9 cellular contexts compared by ENCODE assay signal in the genomic region with DNA sequence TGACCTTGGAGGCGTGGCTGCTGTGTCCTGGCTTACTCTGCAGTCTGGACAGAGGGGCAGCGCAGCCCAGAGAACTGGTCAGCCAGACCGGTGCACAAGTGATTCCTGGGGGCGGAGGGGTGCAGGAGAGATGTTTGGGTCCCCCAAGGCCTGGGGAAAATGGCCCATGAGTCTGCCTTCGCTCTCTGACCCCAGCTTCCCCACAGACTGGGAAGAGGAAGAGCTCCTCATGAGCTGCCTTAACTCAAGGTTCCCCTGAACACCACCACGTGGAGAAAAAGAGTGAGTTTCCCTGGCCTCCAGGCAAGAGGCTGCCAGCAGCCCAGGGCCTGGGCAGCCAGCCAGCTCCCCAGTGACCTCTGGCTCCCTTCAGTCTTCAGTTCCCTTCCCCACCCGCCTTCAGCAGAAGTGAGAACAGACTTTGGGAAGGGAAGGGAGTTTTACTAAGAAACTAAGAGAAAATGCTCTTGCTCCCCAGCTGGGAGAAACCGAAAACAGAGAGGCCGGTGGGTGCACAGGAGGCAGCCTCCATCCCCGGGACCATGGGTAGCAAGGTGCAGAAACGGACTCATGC. TPM values are rescaled to one million over a fixed set of nuclear protein-coding genes. Genes with fewer than 3 reads are reported as not detected.
DNase-seq lines count a peak whose midpoint lies in the region; ATAC-seq and TF ChIP-seq lines count a peak whose summit lies in the region.
"Had no signal": no experiment of that assay in that cellular context is flagged by ENCODE, and none has a peak within 500 bp of the region (broad histone marks: within the 10 kb centered on the region; RNA-seq: fewer than 3 reads in every experiment).

No MANE protein-coding gene starts in this region.

- H3K4me1 ChIP-seq in HCT116 (ENCODE audit: control insufficient read depth in 1 of 2, insufficient read depth in 2 of 2, low read length in 2 of 2): peaks cover 46 to 66% of the 10 kb centered on the region in 2 experiments

- H3K9me3 ChIP-seq in HCT116 (ENCODE audit: control insufficient read depth in 1 of 2, insufficient read depth in 1 of 2, low read depth in 1 of 2, low read length in 2 of 2): no peaks in the 10 kb centered on the region

- no peak overlapping the region; the same call in 1 of the 2 replicates for H3K27ac ChIP-seq in HCT116 (ENCODE audit: low read depth, low read length)
- H3K27ac ChIP-seq in VCaP: peak overlapping the region; percentile 73
- H3K27ac ChIP-seq in skin epidermis: peak overlapping the region in 16 of 21 experiments; percentile 1 to 74 (median 52)

- no peak overlapping the region for H3K4me3 ChIP-seq in HCT116 (replicated peaks in 1 of 2; ENCODE audit: low read depth in 1 of 2, low read length in 2 of 2)
- no peak overlapping the region for H3K4me3 ChIP-seq in skin epidermis
- H3K4me3 ChIP-seq in H7 (ENCODE audit: insufficient read depth, low read depth, low read length): no peak overlapping the region

- ATAC-seq in HCT116 (no peak), left cardiac atrium (peak; percentile 63 to 74)

- H3K9ac ChIP-seq in HCT116 (ENCODE audit: low read length): peak overlapping the region; percentile 31

- no peak for TF ChIP-seq RAD21 in HCT116 (IDR thresholded peaks at IDR 0.05; ENCODE audit: low read depth)

- H3K9me2 ChIP-seq in HCT116 (ENCODE audit: insufficient read depth): no peaks in the 10 kb centered on the region

- no TSS peak for BruUV-seq in HCT116 (replicated peaks; lab: Mats Ljungman, UMichigan)

- H3K79me2 ChIP-seq in HCT116 (ENCODE audit: insufficient read depth, low read length): no peaks in the 10 kb centered on the region

- no peak overlapping the region for H2AFZ ChIP-seq in HCT116 (ENCODE audit: low read depth, low read length, poor library complexity, severe bottlenecking)

- CTCF ChIA-PET in HCT116 (lab: Charles Lee): interaction anchor here (0.7 to 1.8 kb wide), 6 partner anchors 9 to 107 kb away, joined by 3 to 6 read pairs (median 4); a partner anchor contains a TSS

- H3K36me3 ChIP-seq in HCT116 (ENCODE audit: control insufficient read depth in 1 of 2, insufficient read depth in 2 of 2, low read length in 2 of 2) (no peaks in the 10 kb centered on the region), H7 (replicated peaks; ENCODE audit: control insufficient read depth, insufficient read depth, low read length) (no peaks in the 10 kb centered on the region)

- DNase-seq in AG08395 (ENCODE audit: low spot score): peak; percentile 55
- no peak for DNase-seq in HCT116 (ENCODE audit: low read depth, low spot score)
- peak; percentile 88 for DNase-seq in left cardiac atrium
- DNase-seq in H7: no peak
- DNase-seq in islet precursor cell: no peak
- no peak for DNase-seq in mesenteric fat pad (ENCODE audit: low spot score)

- RAD21 ChIA-PET in HCT116 (lab: Charles Lee; ENCODE audit: low non-redundant PET in 1 of 2, low total read pairs in 2 of 2, uncharacterized antibody in 2 of 2, unreplicated experiment in 2 of 2): interaction anchor here in 1 of 2 experiments (0.6 kb wide), 1 partner anchor 24 kb away, joined by 6 read pairs; no protein-coding TSS in a partner anchor

- peak overlapping the region; percentile 58 for H3K4me2 ChIP-seq in HCT116 (ENCODE audit: low read length)

- TF ChIP-seq CTCF in HCT116 (IDR thresholded peaks at IDR 0.05 in 2 of 3, conservative IDR thresholded peaks at IDR 0.05 in 1 of 3; ENCODE audit: borderline replicate concordance in 1 of 3, insufficient read depth in 1 of 3, low read depth in 2 of 3, low read length in 2 of 3) (no peak), VCaP (conservative IDR thresholded peaks at IDR 0.05) (0 out of 2 replicates have a peak, but pooled peaks have one; percentile 9)

- POLR2A ChIA-PET in HCT116 (lab: Charles Lee): interaction anchor here (0.8 to 1.8 kb wide), 2 partner anchors 25 to 43 kb away, joined by 3 to 9 read pairs; a partner anchor contains a TSS

- H4K20me1 ChIP-seq in HCT116 (ENCODE audit: insufficient read depth): no peaks in the 10 kb centered on the region

- H3K27me3 ChIP-seq in HCT116 (ENCODE audit: insufficient read depth, low read length): no peaks in the 10 kb centered on the region
- peaks cover 2% of the 10 kb centered on the region; the same call in 1 of the 2 replicates for H3K27me3 ChIP-seq in H7 (ENCODE audit: control insufficient read depth, insufficient read depth, low read length)

- intact Hi-C loops in HCT116 (cut with micrococcal nuclease): no loop called here
- intact Hi-C loops in left cardiac atrium (cut with DNase I): no loop called here

- TF ChIP-seq POLR2A in HCT116 (IDR thresholded peaks at IDR 0.05; ENCODE audit: borderline replicate concordance, extremely low read depth, insufficient read depth, insufficient read length): no peak

TF ChIP-seq in HCT116, 20 proteins besides CTCF, POLR2A, EP300 and RAD21:
- TF ChIP-seq, protein P1, sequence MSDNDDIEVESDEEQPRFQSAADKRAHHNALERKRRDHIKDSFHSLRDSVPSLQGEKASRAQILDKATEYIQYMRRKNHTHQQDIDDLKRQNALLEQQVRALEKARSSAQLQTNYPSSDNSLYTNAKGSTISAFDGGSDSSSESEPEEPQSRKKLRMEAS (IDR thresholded peaks at IDR 0.05): no peak
- no peak for TF ChIP-seq SRF (IDR thresholded peaks at IDR 0.05; ENCODE audit: low read depth)

RNA-seq across cellular contexts. Expression of a gene that starts 2.0 kb away (rescaled TPM):
- not detected for total RNA-seq in HCT116 (2021; ENCODE audit: unreplicated experiment)
- not detected in 2 replicates for polyA plus RNA-seq in HCT116 (2012)
- not detected for total RNA-seq in left cardiac atrium
- total RNA-seq in H7 (2014; rRNA removed; shearing (Covaris generic)): not detected in 2 replicates
- total RNA-seq in mesenteric fat pad: not detected
- total RNA-seq: epithelial cell of proximal tubule had no signal

RNA-seq across cellular contexts. Expression of a gene that starts 13.7 kb away (rescaled TPM):
- total RNA-seq in HCT116 (2021; ENCODE audit: unreplicated experiment) (7.8 TPM), left cardiac atrium (1 to 10 TPM; 3.8 to 4.3 TPM), mesenteric fat pad (8.4 TPM)
- 4.7 and 6.0 TPM in 2 replicates for polyA plus RNA-seq in HCT116 (2012)
- 0.67 and 3.3 TPM in 2 replicates for total RNA-seq in H7 (2014; rRNA removed; shearing (Covaris generic))

RNA-seq across cellular contexts. Expression of a gene that starts 15.7 kb away (rescaled TPM):
- 142 TPM for total RNA-seq in HCT116 (2021; ENCODE audit: unreplicated experiment)
- polyA plus RNA-seq in HCT116 (2012): 93.2 and 96.7 TPM in 2 replicates
- 10 to 100 TPM; 24.9 to 32.0 TPM for total RNA-seq in left cardiac atrium
- 77.1 and 82.2 TPM in 2 replicates for total RNA-seq in H7 (2014; rRNA removed; shearing (Covaris generic))
- total RNA-seq in mesenteric fat pad: 117 TPM

RNA-seq across cellular contexts. Expression of a gene that starts 24.1 kb away (rescaled TPM):
- total RNA-seq in HCT116 (2021; ENCODE audit: unreplicated experiment) (148 TPM), left cardiac atrium (10 to 100 TPM; 73.4 to 84.5 TPM), mesenteric fat pad (93.5 TPM)
- 159 and 197 TPM in 2 replicates for polyA plus RNA-seq in HCT116 (2012)
- total RNA-seq in H7 (2014; rRNA removed; shearing (Covaris generic)): 24.4 and 24.5 TPM in 2 replicates

RNA-seq across cellular contexts. Expression of a gene that starts 42.6 kb away (rescaled TPM):
- total RNA-seq in HCT116 (2021; ENCODE audit: unreplicated experiment) (315 TPM), left cardiac atrium (1 to 10 TPM; 1.8 to 7.7 TPM), mesenteric fat pad (1.1 TPM)
- 372 and 415 TPM in 2 replicates for polyA plus RNA-seq in HCT116 (2012)
- total RNA-seq in H7 (2014; rRNA removed; shearing (Covaris generic)): 48.4 and 56.5 TPM in 2 replicates

Comparison
In these comparisons a context has a peak if more than half of its experiments do, and no peak if none do; other contexts are left out.
1. DNase-seq: peak in AG08395 (single experiment) and left cardiac atrium (single experiment); none in HCT116 (single experiment), H7 (single experiment), islet precursor cell (single experiment) and mesenteric fat pad (single experiment).